Comparison of ENCODE assay signal across 37 cellular contexts in genomic region chr14:94966868-94967267, GRCh38.
"Had no signal": no experiment of that assay in that cellular context is flagged by ENCODE, and none has a peak within 500 bp of the region (broad histone marks: within the 10 kb centered on the region; RNA-seq: fewer than 3 reads in every experiment).

No MANE protein-coding gene starts in this region.

- H3K27ac Mint-ChIP-seq: activated B cell treated with CpG ODN at 0.5 μM for 24 hours; activated CD4-positive, alpha-beta memory T cell treated with anti-CD3 and anti-CD28 coated beads for 36 hours; activated CD4-positive, alpha-beta T cell treated with anti-CD3 and anti-CD28 coated beads, Interleukin-2, amount 10 ng/mL, durations not matched to agents 24 days and 14 days; activated CD8-positive, alpha-beta T cell treated with anti-CD3 and anti-CD28 coated beads for 36 hours; activated naive CD4-positive, alpha-beta T cell treated with anti-CD3 and anti-CD28 coated beads for 36 hours; activated naive CD4-positive, alpha-beta T cell treated with anti-CD3 and anti-CD28 coated beads, Interleukin-2, amount 50 U/mL, for 72 hours; activated naive CD8-positive, alpha-beta T cell treated with anti-CD3 and anti-CD28 coated beads for 36 hours; activated T-cell treated with anti-CD3 and anti-CD28 coated beads, Interleukin-2, amount 50 U/mL, for 72 hours; activated T-helper 1 cell treated with anti-CD3 and anti-CD28 coated beads, Interleukin-12 subunit alpha, Interleukin-12 subunit beta, Interleukin-2, Interleukin-4 antibody, amounts not matched to agents 30 ng/mL and 10 ng/mL and 1 ng/mL, durations not matched to agents 14 hours and 24 hours and 36 hours; activated T-helper 17 cell treated with anti-CD3 and anti-CD28 coated beads, Interleukin-2, amount 50 U/mL, for 72 hours; T-helper 1 cell treated with Interleukin-12 subunit alpha and Interleukin-12 subunit beta and Interleukin-4 antibody, amounts not matched to agents 30 μg/mL and 1 μg/mL, for 36 hours; T-helper 2 cell treated with Interferon-gamma antibody and Interleukin-4, amounts not matched to agents 5 μg/mL and 100 μg/mL, for 36 hours had no signal

- H3K27me3 ChIP-seq: adrenal gland, body of pancreas, brain microvascular endothelial cell, breast epithelium had no signal

- H3K36me3 Mint-ChIP-seq: activated CD4-positive, alpha-beta memory T cell treated with anti-CD3 and anti-CD28 coated beads for 36 hours; activated naive CD8-positive, alpha-beta T cell treated with anti-CD3 and anti-CD28 coated beads for 36 hours had no signal

- H3K36me3 ChIP-seq: adrenal gland, brain microvascular endothelial cell, breast epithelium had no signal

- H3K4me3 Mint-ChIP-seq: activated B cell treated with CpG ODN at 0.5 μM for 24 hours; activated CD4-positive, alpha-beta memory T cell treated with anti-CD3 and anti-CD28 coated beads for 36 hours; activated CD4-positive, alpha-beta T cell treated with anti-CD3 and anti-CD28 coated beads, Interleukin-2, amount 10 ng/mL, durations not matched to agents 24 days and 14 days; activated CD8-positive, alpha-beta T cell treated with anti-CD3 and anti-CD28 coated beads for 36 hours; activated naive CD4-positive, alpha-beta T cell treated with anti-CD3 and anti-CD28 coated beads for 36 hours; activated naive CD8-positive, alpha-beta T cell treated with anti-CD3 and anti-CD28 coated beads for 36 hours; activated T-cell treated with anti-CD3 and anti-CD28 coated beads, Interleukin-2, amount 50 U/mL, for 4 hours; activated T-cell treated with anti-CD3 and anti-CD28 coated beads, Interleukin-2, amount 50 U/mL, for 72 hours; activated T-helper 1 cell treated with anti-CD3 and anti-CD28 coated beads, Interleukin-12 subunit alpha, Interleukin-12 subunit beta, Interleukin-2, Interleukin-4 antibody, amounts not matched to agents 30 ng/mL and 10 ng/mL and 1 ng/mL, durations not matched to agents 14 hours and 24 hours and 36 hours; activated T-helper 17 cell treated with anti-CD3 and anti-CD28 coated beads, Interleukin-2, amount 50 U/mL, for 72 hours; T-helper 1 cell treated with Interleukin-12 subunit alpha and Interleukin-12 subunit beta and Interleukin-4 antibody, amounts not matched to agents 30 μg/mL and 1 μg/mL, for 36 hours; T-helper 2 cell treated with Interferon-gamma antibody and Interleukin-4, amounts not matched to agents 5 μg/mL and 100 μg/mL, for 36 hours had no signal

- DNase-seq: activated B cell treated with CpG ODN at 0.5 μM for 24 hours; activated CD4-positive, alpha-beta memory T cell treated with anti-CD3 and anti-CD28 coated beads for 36 hours; activated CD4-positive, alpha-beta T cell treated with anti-CD3 and anti-CD28 coated beads for 4 hours; activated CD4-positive, alpha-beta T cell treated with anti-CD3 and anti-CD28 coated beads, Interleukin-2, amount 10 ng/mL, durations not matched to agents 24 days and 14 days; activated CD4-positive, alpha-beta T cell treated with anti-CD3 and anti-CD28 coated beads, Interleukin-2, amount 50 U/mL, for 1 hour; activated CD4-positive, alpha-beta T cell treated with anti-CD3 and anti-CD28 coated beads, Interleukin-2, amount 50 U/mL, for 4 hours; activated CD4-positive, CD25-positive, alpha-beta regulatory T cell treated with anti-CD3 and anti-CD28 coated beads, Interleukin-2, amount 50 U/mL, for 72 hours; activated CD8-positive, alpha-beta memory T cell treated with anti-CD3 and anti-CD28 coated beads, Interleukin-2, amount 50 U/mL, for 4 hours; activated CD8-positive, alpha-beta T cell treated with anti-CD3 and anti-CD28 coated beads for 36 hours; activated effector memory CD4-positive, alpha-beta T cell treated with anti-CD3 and anti-CD28 coated beads, Interleukin-2, amount 50 U/mL, for 16 hours; activated gamma-delta T cell treated with Interleukin-2 at 50 U/mL for 16 hours; activated naive CD4-positive, alpha-beta T cell; activated naive CD4-positive, alpha-beta T cell treated with anti-CD3 and anti-CD28 coated beads for 36 hours; activated naive CD4-positive, alpha-beta T cell treated with anti-CD3 and anti-CD28 coated beads, Interleukin-2, amount 50 U/mL, for 16 hours; activated naive CD8-positive, alpha-beta T cell treated with anti-CD3 and anti-CD28 coated beads for 36 hours; activated T-cell treated with anti-CD3 and anti-CD28 coated beads for 4 hours; activated T-cell treated with anti-CD3 and anti-CD28 coated beads, Interleukin-2, amount 50 U/mL, for 1 hour; activated T-cell treated with anti-CD3 and anti-CD28 coated beads, Interleukin-2, amount 50 U/mL, for 4 hours; activated T-cell treated with anti-CD3 and anti-CD28 coated beads, Interleukin-2, amount 50 U/mL, for 72 hours; adrenal gland; amniotic stem cell; aorta; body of pancreas; brain microvascular endothelial cell; central memory CD4-positive, alpha-beta T cell; T-helper 1 cell; T-helper 2 cell; T-helper 9 cell had no signal

- H3K27ac ChIP-seq: adrenal gland, body of pancreas, brain microvascular endothelial cell, breast epithelium, VCaP had no signal

- H3K9me3 Mint-ChIP-seq: activated CD4-positive, alpha-beta T cell treated with anti-CD3 and anti-CD28 coated beads, Interleukin-2, amount 10 ng/mL, durations not matched to agents 24 days and 14 days; activated CD8-positive, alpha-beta T cell treated with anti-CD3 and anti-CD28 coated beads for 36 hours; activated naive CD4-positive, alpha-beta T cell treated with anti-CD3 and anti-CD28 coated beads, Interleukin-2, amount 50 U/mL, for 72 hours; activated naive CD8-positive, alpha-beta T cell treated with anti-CD3 and anti-CD28 coated beads for 36 hours; activated T-cell treated with anti-CD3 and anti-CD28 coated beads, Interleukin-2, amount 50 U/mL, for 4 hours; activated T-helper 1 cell treated with anti-CD3 and anti-CD28 coated beads, Interleukin-12 subunit alpha, Interleukin-12 subunit beta, Interleukin-2, Interleukin-4 antibody, amounts not matched to agents 30 ng/mL and 10 ng/mL and 1 ng/mL, durations not matched to agents 14 hours and 24 hours and 36 hours; activated T-helper 17 cell treated with anti-CD3 and anti-CD28 coated beads, Interleukin-2, amount 50 U/mL, for 72 hours; T-helper 1 cell treated with Interleukin-12 subunit alpha and Interleukin-12 subunit beta and Interleukin-4 antibody, amounts not matched to agents 30 μg/mL and 1 μg/mL, for 36 hours; T-helper 2 cell treated with Interferon-gamma antibody and Interleukin-4, amounts not matched to agents 5 μg/mL and 100 μg/mL, for 36 hours had no signal

- H3K4me1 ChIP-seq: adrenal gland, body of pancreas, breast epithelium had no signal

- H3K4me1 Mint-ChIP-seq: activated B cell treated with CpG ODN at 0.5 μM for 24 hours; activated CD4-positive, alpha-beta T cell treated with anti-CD3 and anti-CD28 coated beads, Interleukin-2, amount 10 ng/mL, durations not matched to agents 24 days and 14 days; activated naive CD8-positive, alpha-beta T cell treated with anti-CD3 and anti-CD28 coated beads for 36 hours; activated T-helper 17 cell treated with anti-CD3 and anti-CD28 coated beads, Interleukin-2, amount 50 U/mL, for 72 hours had no signal

- H3K4me3 ChIP-seq: adrenal gland, body of pancreas, breast epithelium had no signal

- FAIRE-seq: astrocyte, TTC549 had no signal

- ATAC-seq: activated CD8-positive, alpha-beta T cell treated with anti-CD3 and anti-CD28 coated beads for 36 hours; activated naive CD4-positive, alpha-beta T cell treated with anti-CD3 and anti-CD28 coated beads, Interleukin-2, amount 50 U/mL, for 72 hours; activated T-cell treated with anti-CD3 and anti-CD28 coated beads, Interleukin-2, amount 50 U/mL, for 4 hours; activated T-cell treated with anti-CD3 and anti-CD28 coated beads, Interleukin-2, amount 50 U/mL, for 72 hours; activated T-helper 17 cell treated with anti-CD3 and anti-CD28 coated beads, Interleukin-2, amount 50 U/mL, for 72 hours; body of pancreas had no signal

- H3K9me3 ChIP-seq: adrenal gland, body of pancreas, breast epithelium had no signal
